8 cellular contexts compared by ENCODE assay signal in the genomic region with DNA sequence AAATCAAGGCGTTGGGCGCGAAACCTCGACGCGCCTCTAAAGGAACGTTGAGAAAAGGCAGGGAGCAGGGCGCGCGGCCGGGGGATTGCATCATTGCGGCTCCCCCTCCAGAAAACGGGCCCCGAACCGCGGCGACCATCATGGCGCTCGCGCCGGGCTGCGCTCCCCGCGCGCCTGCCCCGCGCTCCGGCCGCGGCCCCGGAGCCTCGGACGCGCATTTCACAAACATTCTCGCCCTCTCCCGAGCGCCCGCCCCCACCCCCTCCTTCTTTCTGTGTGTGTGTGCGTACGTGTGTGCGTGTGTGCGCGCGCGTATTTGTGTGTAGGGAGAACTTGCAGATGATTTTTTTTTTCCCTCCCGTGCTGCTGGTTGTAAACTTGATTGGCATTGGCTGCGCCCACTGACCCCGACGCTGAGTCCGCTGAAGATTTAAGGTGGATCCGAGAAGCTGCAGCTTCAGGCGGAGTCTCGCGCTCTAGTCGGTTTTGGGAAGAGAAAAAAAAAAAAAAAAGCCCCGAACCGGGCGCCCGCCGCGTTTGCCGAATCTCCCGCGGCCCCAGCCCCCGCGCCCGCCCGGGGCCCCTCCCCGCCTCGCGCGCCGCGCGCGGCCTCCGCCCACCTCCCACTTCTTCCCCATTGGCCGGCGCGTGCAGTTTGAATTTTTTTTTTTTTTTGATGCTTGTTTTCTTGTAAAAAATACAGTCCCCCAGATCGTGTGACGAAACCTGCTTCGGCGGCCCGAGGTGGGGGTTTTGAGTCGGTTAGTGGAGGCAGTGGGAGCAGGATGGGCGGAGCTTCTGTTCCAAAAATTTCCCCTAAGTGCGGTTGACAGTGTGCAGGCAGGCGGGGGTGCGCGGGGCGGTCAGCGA. TPM values are rescaled to one million over a fixed set of nuclear protein-coding genes. Genes with fewer than 3 reads are reported as not detected.
A peak's percentile ranks its signal among the peaks of the same experiment; 100 is the strongest.
DNase-seq lines count a peak whose midpoint lies in the region; TF ChIP-seq lines count a peak whose summit lies in the region.

No MANE protein-coding gene starts in this region.

- TF ChIP-seq CTCF in HFF-Myc (IDR thresholded peaks at IDR 0.05; ENCODE audit: low read depth, low read length, missing control alignments): no peak

- H3K4me3 ChIP-seq in HFF-Myc (replicated peaks; ENCODE audit: low read depth, low read length): peak overlapping the region; percentile 89

- in situ Hi-C loops in SK-MEL-5 (cut with HindIII; ENCODE audit: low pct_unique_long_range_greater_than_20kb, low sequenced_read_pairs): no loop called here

- peak overlapping the region; percentile 92 for H3K27ac ChIP-seq in temporal lobe (ENCODE audit: low read depth, low read length)

- DNase-seq in GM04503 (ENCODE audit: low read depth): peak; percentile 96
- peak; percentile 99 for DNase-seq in HFF-Myc (ENCODE audit: extremely low read depth, low read depth)
- peak; percentile 99 for DNase-seq in MV-4-11 (lab: John Stamatoyannopoulos, UW)
- DNase-seq in SK-MEL-5 (ENCODE audit: low read depth, low spot score): peak; percentile 98
- peak; percentile 91 for DNase-seq in activated naive CD4-positive, alpha-beta T cell treated with anti-CD3 and anti-CD28 coated beads, Interleukin-2, amount 50 U/mL, for 16 hours
- DNase-seq in globus pallidus (ENCODE audit: low spot score): peak; percentile 98
- peak; percentile 93 for DNase-seq in occipital lobe (lab: John Stamatoyannopoulos, UW)

RNA-seq across cellular contexts. Expression of gene CDKN1B, which starts 8.2 kb away (rescaled TPM):
- 39.7 and 40.6 TPM in 2 replicates for total RNA-seq in SK-MEL-5 (2014; rRNA removed; shearing (Covaris generic))
- polyA plus RNA-seq in SK-MEL-5 (2015; cell fraction: cytosol; rRNA removed): 36.1 and 47.0 TPM in 2 replicates
- 25.2 and 30.4 TPM in 2 replicates for polyA plus RNA-seq in SK-MEL-5 (2015; cell fraction: nucleus; rRNA removed)
- 143 TPM for total RNA-seq in occipital lobe
- total RNA-seq in temporal lobe: 107 TPM

RNA-seq across cellular contexts. Expression of gene GPR19, which starts 29.3 kb away (rescaled TPM):
- total RNA-seq in SK-MEL-5 (2014; rRNA removed; shearing (Covaris generic)): 20.5 and 22.5 TPM in 2 replicates
- polyA plus RNA-seq in SK-MEL-5 (2015; cell fraction: cytosol; rRNA removed): 11.9 and 15.7 TPM in 2 replicates
- 7.7 and 11.1 TPM in 2 replicates for polyA plus RNA-seq in SK-MEL-5 (2015; cell fraction: nucleus; rRNA removed)
- 24.6 TPM for total RNA-seq in occipital lobe
- 17.0 TPM for total RNA-seq in temporal lobe

Comparison
In these comparisons a context has a peak if more than half of its experiments do, and no peak if none do; other contexts are left out.
1. Peak in every context shown above with its lines: DNase-seq, H3K4me3 ChIP-seq and H3K27ac ChIP-seq.